In the genomic region with DNA sequence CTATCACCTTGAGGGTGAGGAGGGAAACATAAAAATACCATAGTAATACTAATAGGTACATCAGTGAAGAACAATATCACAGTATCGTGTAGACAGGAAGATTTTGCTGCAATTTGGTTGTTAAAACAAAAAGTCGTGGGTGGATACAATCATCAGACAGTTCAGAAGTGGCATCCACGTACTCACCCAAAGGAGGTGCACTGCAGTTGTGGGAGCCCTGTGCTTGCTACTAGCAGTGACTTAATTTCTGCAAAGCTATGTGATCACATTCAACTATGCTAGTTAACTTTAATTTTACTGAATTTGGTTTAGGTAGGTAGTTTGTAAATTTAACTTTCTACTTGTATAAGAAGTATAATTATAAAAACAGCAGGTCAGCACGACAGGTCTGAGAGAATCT, we compare ENCODE assay signal across 9 cellular contexts.
"Had no signal": no experiment of that assay in that cellular context is flagged by ENCODE, and none has a peak within 500 bp of the region (broad histone marks: within the 10 kb centered on the region; RNA-seq: fewer than 3 reads in every experiment).

No MANE protein-coding gene starts in this region.

- H3K27ac ChIP-seq: GM23248 had no signal

- ATAC-seq: GM23338, HCT116 had no signal

- H3K4me3 ChIP-seq: GM23248, GM23338, HAP-1 had no signal

- H3K4me2 ChIP-seq: GM23338 had no signal

- H3K9me3 ChIP-seq: HAP-1 had no signal

- DNase-seq: GM23248, GOT3, H7, H9, HCEC 1CT, HFFc6 had no signal

- H3K36me3 ChIP-seq: HAP-1 had no signal

- H3K9ac ChIP-seq: GM23248 had no signal

- H2AFZ ChIP-seq: GM23248, GM23338 had no signal
